ENCODE assay signal across 10 cellular contexts in the genomic region with DNA sequence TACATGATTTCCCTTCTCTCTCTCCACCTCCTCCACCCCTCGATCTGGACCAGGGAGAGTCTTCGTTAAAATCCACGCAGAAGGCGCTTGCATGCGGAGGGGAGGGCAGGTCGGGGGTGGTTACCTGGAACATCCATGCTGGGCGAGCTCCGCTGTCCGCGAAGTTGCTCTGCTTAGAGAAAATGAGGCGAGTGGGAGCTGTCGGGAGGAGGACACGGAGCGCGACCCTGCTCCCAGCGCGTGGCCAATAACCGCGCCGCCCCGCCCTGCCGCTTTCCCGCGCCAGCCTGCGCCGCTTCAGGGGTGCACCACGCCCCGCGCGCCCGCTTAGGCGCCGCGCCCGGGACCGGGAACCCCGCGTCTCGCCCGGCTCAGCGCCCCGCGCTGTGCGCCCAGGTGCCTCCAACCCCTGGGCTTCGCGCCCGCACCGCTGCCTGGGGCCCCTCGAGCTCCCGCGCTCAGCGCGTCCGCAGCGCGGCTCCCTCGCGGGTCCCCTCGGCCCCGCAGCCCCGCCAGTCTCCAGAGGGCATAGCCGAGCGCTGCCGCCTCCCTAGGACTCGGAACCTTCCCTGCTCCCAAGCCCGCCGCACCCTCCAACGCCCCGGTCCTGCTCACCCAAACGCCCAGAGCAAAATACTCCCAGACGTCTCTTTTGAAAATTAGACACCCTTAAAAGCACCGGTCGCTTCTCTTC. TPM values are rescaled to one million over a fixed set of nuclear protein-coding genes. Genes with fewer than 3 reads are reported as not detected.
DNase-seq lines count a peak whose midpoint lies in the region; ATAC-seq and TF ChIP-seq lines count a peak whose summit lies in the region.
"Had no signal": no experiment of that assay in that cellular context is flagged by ENCODE, and none has a peak within 500 bp of the region (broad histone marks: within the 10 kb centered on the region; RNA-seq: fewer than 3 reads in every experiment).

No MANE protein-coding gene starts in this region.

- H3K36me3 ChIP-seq in left ventricle myocardium inferior (no peaks in the 10 kb centered on the region), urinary bladder (ENCODE audit: insufficient read depth) (no peaks in the 10 kb centered on the region)

- H3K27ac ChIP-seq in left ventricle myocardium inferior (replicated peaks), result no peak overlapping the region
- H3K27ac ChIP-seq in urinary bladder (ENCODE audit: low read depth), result no peak overlapping the region

- ATAC-seq in Right ventricle myocardium inferior, result no peak
- ATAC-seq in GM21717 (IDR thresholded peaks at IDR 0.05; ENCODE audit: unreplicated experiment), result no peak
- no peak for ATAC-seq in GM21367 (IDR thresholded peaks at IDR 0.05; ENCODE audit: unreplicated experiment)

- H3K4me3 Mint-ChIP-seq in activated naive CD8-positive, alpha-beta T cell, result peak overlapping the region; percentile 44
- no peak overlapping the region for H3K4me3 Mint-ChIP-seq in activated CD4-positive, alpha-beta T cell treated with anti-CD3 and anti-CD28 coated beads, Interleukin-2, amount 10 ng/mL, durations not matched to agents 7 days and 5 days

- H3K9me3 ChIP-seq in left ventricle myocardium inferior (replicated peaks), result no peaks in the 10 kb centered on the region
- H3K9me3 ChIP-seq: Caco-2 had no signal

- TF ChIP-seq CTCF in left ventricle myocardium inferior (IDR thresholded peaks at IDR 0.05; ENCODE audit: borderline replicate concordance), result no peak

- WGBS in urinary bladder, result under 1% methylated on average over 73 of the region's 73 CpGs

- intact Hi-C loops in left ventricle myocardium inferior (cut with micrococcal nuclease) (no loop called here), Right ventricle myocardium inferior (cut with DNase I) (no loop called here)

- no peaks in the 10 kb centered on the region for H3K36me3 Mint-ChIP-seq in activated naive CD8-positive, alpha-beta T cell
- H3K36me3 Mint-ChIP-seq in activated CD4-positive, alpha-beta T cell treated with anti-CD3 and anti-CD28 coated beads, Interleukin-2, amount 10 ng/mL, durations not matched to agents 7 days and 5 days (ENCODE audit: low read depth), result no peaks in the 10 kb centered on the region

- POLR2A ChIA-PET in activated CD4-positive, alpha-beta T cell treated with anti-CD3 and anti-CD28 coated beads, Interleukin-2, amount 10 ng/mL, durations not matched to agents 7 days and 5 days (lab: Charles Lee), result no interaction called here

- CTCF ChIA-PET in activated CD4-positive, alpha-beta T cell treated with anti-CD3 and anti-CD28 coated beads, Interleukin-2, amount 10 ng/mL, durations not matched to agents 7 days and 5 days (lab: Charles Lee), result interaction anchor here (1.0 kb wide), 1 partner anchor 1761 kb away, joined by 4 read pairs; no protein-coding TSS in a partner anchor

- DNase-seq in left ventricle myocardium inferior (no peak), Right ventricle myocardium inferior (ENCODE audit: missing footprints) (no peak), left kidney (ENCODE audit: low read depth, low spot score) (peak; percentile 48)
- DNase-seq in activated CD4-positive, alpha-beta T cell treated with anti-CD3 and anti-CD28 coated beads, Interleukin-2, amount 10 ng/mL, durations not matched to agents 7 days and 5 days, result no peak
- DNase-seq: Caco-2, SIG-M5 had no signal

- H3K27me3 ChIP-seq in left ventricle myocardium inferior (ENCODE audit: low read depth), result peaks cover 87% of the 10 kb centered on the region

- peak overlapping the region; percentile 48 for H3K4me3 ChIP-seq in left ventricle myocardium inferior
- peak overlapping the region; percentile 32 for H3K4me3 ChIP-seq in urinary bladder (ENCODE audit: low read depth, low read length)

- H3K27me3 Mint-ChIP-seq in activated naive CD8-positive, alpha-beta T cell, result peaks cover 23% of the 10 kb centered on the region
- H3K27me3 Mint-ChIP-seq in activated CD4-positive, alpha-beta T cell treated with anti-CD3 and anti-CD28 coated beads, Interleukin-2, amount 10 ng/mL, durations not matched to agents 7 days and 5 days, result peaks cover 38% of the 10 kb centered on the region

- H3K9me3 Mint-ChIP-seq in activated naive CD8-positive, alpha-beta T cell (ENCODE audit: low read depth), result no peaks in the 10 kb centered on the region
- no peaks in the 10 kb centered on the region for H3K9me3 Mint-ChIP-seq in activated CD4-positive, alpha-beta T cell treated with anti-CD3 and anti-CD28 coated beads, Interleukin-2, amount 10 ng/mL, durations not matched to agents 7 days and 5 days

- no peak overlapping the region for H3K27ac Mint-ChIP-seq in activated naive CD8-positive, alpha-beta T cell
- no peak overlapping the region for H3K27ac Mint-ChIP-seq in activated CD4-positive, alpha-beta T cell treated with anti-CD3 and anti-CD28 coated beads, Interleukin-2, amount 10 ng/mL, durations not matched to agents 7 days and 5 days

- H3K4me1 Mint-ChIP-seq in activated naive CD8-positive, alpha-beta T cell (ENCODE audit: low read depth), result peaks cover 11% of the 10 kb centered on the region
- peaks cover 5% of the 10 kb centered on the region for H3K4me1 Mint-ChIP-seq in activated CD4-positive, alpha-beta T cell treated with anti-CD3 and anti-CD28 coated beads, Interleukin-2, amount 10 ng/mL, durations not matched to agents 7 days and 5 days

- H3K4me1 ChIP-seq in left ventricle myocardium inferior (peaks cover 21% of the 10 kb centered on the region), urinary bladder (ENCODE audit: insufficient read depth) (no peaks in the 10 kb centered on the region)
- H3K4me1 ChIP-seq: Caco-2 had no signal

RNA-seq across cellular contexts. Expression of gene CBLN2, which starts 0.6 kb away (rescaled TPM):
- total RNA-seq in left ventricle myocardium inferior (not detected), Right ventricle myocardium inferior (not detected), urinary bladder (5.2 TPM)
- 0.23 TPM for polyA plus RNA-seq in urinary bladder
- not detected for total RNA-seq in activated CD4-positive, alpha-beta T cell treated with anti-CD3 and anti-CD28 coated beads, Interleukin-2, amount 10 ng/mL, durations not matched to agents 7 days and 5 days
- total RNA-seq: Caco-2 had no signal
